In the genomic region with DNA sequence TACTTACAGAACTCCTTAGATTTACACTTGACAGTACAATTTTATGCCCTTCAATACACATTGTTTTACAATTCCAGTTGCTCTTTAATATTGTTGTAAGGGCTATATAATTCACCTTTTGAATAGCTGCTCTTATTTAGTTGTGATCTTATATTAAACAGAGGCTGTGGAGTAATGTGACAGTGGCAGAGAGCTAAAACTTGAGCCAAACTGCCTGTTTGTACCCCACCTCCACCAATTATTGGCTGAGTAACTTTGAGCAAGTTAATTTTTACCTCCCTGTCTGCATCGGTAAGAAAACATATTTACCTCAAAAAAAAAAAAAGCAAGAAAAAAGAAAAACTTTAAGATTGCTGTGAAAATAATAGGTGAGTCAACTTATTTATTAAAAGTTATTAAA, we compare ENCODE assay signal across 11 cellular contexts. TPM values are rescaled to one million over a fixed set of nuclear protein-coding genes. Genes with fewer than 3 reads are reported as not detected.
DNase-seq lines count a peak whose midpoint lies in the region; ATAC-seq and TF ChIP-seq lines count a peak whose summit lies in the region.
"Had no signal": no experiment of that assay in that cellular context is flagged by ENCODE, and none has a peak within 500 bp of the region (broad histone marks: within the 10 kb centered on the region; RNA-seq: fewer than 3 reads in every experiment).

No MANE protein-coding gene starts in this region.

- H3K79me2 ChIP-seq in neural cell (replicated peaks; ENCODE audit: insufficient read depth, low read length): peaks cover 63% of the 10 kb centered on the region

- H3K4me1 Mint-ChIP-seq in CD8-positive, alpha-beta T cell (ENCODE audit: low read depth): peaks cover 66% of the 10 kb centered on the region
- H3K4me1 Mint-ChIP-seq in effector memory CD8-positive, alpha-beta T cell (ENCODE audit: low read depth in 2 of 2): peaks cover 26 to 44% of the 10 kb centered on the region in 2 donors

- H3K9me3 ChIP-seq in CD8-positive, alpha-beta T cell (ENCODE audit: low read length): no peaks in the 10 kb centered on the region
- no peaks in the 10 kb centered on the region for H3K9me3 ChIP-seq in neural cell (ENCODE audit: low read length)

- H3K9ac ChIP-seq in neural cell (ENCODE audit: low read length): peak overlapping the region; percentile 95

- no peaks in the 10 kb centered on the region for H3K27me3 Mint-ChIP-seq in CD8-positive, alpha-beta T cell (ENCODE audit: low read depth)
- H3K27me3 Mint-ChIP-seq in effector memory CD8-positive, alpha-beta T cell: no peaks in the 10 kb centered on the region

- H3K4me2 ChIP-seq in neural cell (ENCODE audit: low read length): peak overlapping the region; percentile 91

- TF ChIP-seq POLR2A in NB4 (IDR thresholded peaks at IDR 0.05; ENCODE audit: extremely low read depth, insufficient read length): no peak

- POLR2A ChIA-PET in CD8-positive, alpha-beta T cell (lab: Charles Lee): interaction anchor here (2.2 to 4.7 kb wide), 4 partner anchors 9 to 205 kb away, joined by 9 to 36 read pairs (median 24); a partner anchor contains a TSS
- POLR2A ChIA-PET in RWPE1 (lab: Yijun Ruan, JAX; ENCODE audit: low non-redundant PET): no interaction called here

- H3K4me3 ChIP-seq in CD8-positive, alpha-beta T cell (ENCODE audit: low read depth, low read length): no peak overlapping the region
- H3K4me3 ChIP-seq in NB4 (ENCODE audit: low read depth, low read length): peak overlapping the region; percentile 91
- peak overlapping the region; percentile 88 for H3K4me3 ChIP-seq in neural cell (ENCODE audit: low read length)

- DNase-seq in CD8-positive, alpha-beta T cell: no peak
- DNase-seq in NB4 (ENCODE audit: low read depth): no peak
- no peak for DNase-seq in effector memory CD8-positive, alpha-beta T cell
- DNase-seq in RWPE1 (ENCODE audit: low spot score): no peak
- no peak for DNase-seq in dedifferentiated amniotic fluid mesenchymal stem cell (ENCODE audit: extremely low spot score)
- no peak for DNase-seq in COR-L47 (lab: John Stamatoyannopoulos, UW)
- DNase-seq in GOT3 (lab: John Stamatoyannopoulos, UW): no peak
- DNase-seq: effector CD8-positive, alpha-beta T cell; NCI-H1048 had no signal

- intact Hi-C loops in CD8-positive, alpha-beta T cell (cut with DNase I, micrococcal nuclease): loop anchor here (2.0 to 10.0 kb wide), 4 partner anchors 33 to 937 kb away; a partner anchor contains a TSS

- H3K27ac ChIP-seq in CD8-positive, alpha-beta T cell (ENCODE audit: low read depth, low read length): no peak overlapping the region
- H3K27ac ChIP-seq in neural cell (ENCODE audit: low read length) (no peak overlapping the region), RWPE1 (no peak overlapping the region)

- no peaks in the 10 kb centered on the region for H3K9me2 ChIP-seq in neural cell (ENCODE audit: insufficient read depth, low read length)

- peaks cover 7% of the 10 kb centered on the region for H3F3A ChIP-seq in neural cell (ENCODE audit: insufficient read depth, low read length, poor library complexity, severe bottlenecking)

- peak overlapping the region; percentile 99 for H3K27ac Mint-ChIP-seq in CD8-positive, alpha-beta T cell
- H3K27ac Mint-ChIP-seq in effector memory CD8-positive, alpha-beta T cell: peak overlapping the region; percentile 99 to 100

- ATAC-seq in CD8-positive, alpha-beta T cell: no peak
- no peak for ATAC-seq in effector memory CD8-positive, alpha-beta T cell (replicated peaks)

- no peak for TF ChIP-seq RAD21 in neural cell (conservative IDR thresholded peaks at IDR 0.05)

- H2AFZ ChIP-seq in neural cell (ENCODE audit: low read depth, low read length): no peak overlapping the region

- H4K20me1 ChIP-seq in neural cell (ENCODE audit: insufficient read depth): peaks cover 4% of the 10 kb centered on the region

- H3K36me3 ChIP-seq in CD8-positive, alpha-beta T cell (ENCODE audit: insufficient read depth, low read length): no peaks in the 10 kb centered on the region
- no peaks in the 10 kb centered on the region for H3K36me3 ChIP-seq in neural cell (ENCODE audit: insufficient read depth, low read length)

- H3K27me3 ChIP-seq in CD8-positive, alpha-beta T cell (ENCODE audit: insufficient read depth, low read length): no peaks in the 10 kb centered on the region
- no peaks in the 10 kb centered on the region for H3K27me3 ChIP-seq in neural cell (ENCODE audit: insufficient read depth, low read depth, low read length)

- no peak for TF ChIP-seq CTCF in CD8-positive, alpha-beta T cell (IDR thresholded peaks at IDR 0.05)
- no peak for TF ChIP-seq CTCF in NB4 (IDR thresholded peaks at IDR 0.05; ENCODE audit: low read depth, low read length)
- TF ChIP-seq CTCF in neural cell (IDR thresholded peaks at IDR 0.05; ENCODE audit: poor library complexity, severe bottlenecking): no peak
- TF ChIP-seq CTCF in RWPE1 (conservative IDR thresholded peaks at IDR 0.05; ENCODE audit: low read depth): no peak

- TF ChIP-seq EP300 in neural cell (conservative IDR thresholded peaks at IDR 0.05; ENCODE audit: poor library complexity, severe bottlenecking): no peak

- CTCF ChIA-PET in CD8-positive, alpha-beta T cell (lab: Charles Lee): interaction anchor here (0.6 to 2.1 kb wide), 2 partner anchors 26 to 105 kb away, joined by 3 to 6 read pairs; no protein-coding TSS in a partner anchor
- CTCF ChIA-PET in RWPE1 (lab: Yijun Ruan, JAX): interaction anchor here (0.8 kb wide), 1 partner anchor 103 kb away, joined by 4 read pairs; no protein-coding TSS in a partner anchor

- H3K36me3 Mint-ChIP-seq in CD8-positive, alpha-beta T cell: peaks cover 34% of the 10 kb centered on the region
- peaks cover 32% of the 10 kb centered on the region for H3K36me3 Mint-ChIP-seq in effector memory CD8-positive, alpha-beta T cell (ENCODE audit: insufficient read depth)

- peak overlapping the region; percentile 90 for H3K4me3 Mint-ChIP-seq in CD8-positive, alpha-beta T cell
- H3K4me3 Mint-ChIP-seq in effector memory CD8-positive, alpha-beta T cell: peak overlapping the region; percentile 96 to 99

- H3K9me3 Mint-ChIP-seq in CD8-positive, alpha-beta T cell: no peaks in the 10 kb centered on the region
- H3K9me3 Mint-ChIP-seq in effector memory CD8-positive, alpha-beta T cell: no peaks in the 10 kb centered on the region

- peaks cover 42% of the 10 kb centered on the region for H3K4me1 ChIP-seq in CD8-positive, alpha-beta T cell (ENCODE audit: insufficient read depth, low read length)

TF ChIP-seq in neural cell, 6 proteins besides CTCF, POLR2A, EP300 and RAD21:
- TF ChIP-seq SMC3 (conservative IDR thresholded peaks at IDR 0.05; ENCODE audit: poor library complexity): no peak
- TF ChIP-seq POLR2AphosphoS5 (IDR thresholded peaks at IDR 0.05): no peak
- TF ChIP-seq MXI1 (conservative IDR thresholded peaks at IDR 0.05; ENCODE audit: poor library complexity, severe bottlenecking): no peak
- no peak for TF ChIP-seq EZH2 (IDR thresholded peaks at IDR 0.05; ENCODE audit: borderline replicate concordance, insufficient read depth, low read length, poor library complexity, severe bottlenecking)
- TF ChIP-seq TAF1 (IDR thresholded peaks at IDR 0.05; ENCODE audit: low read depth): no peak
- TF ChIP-seq, protein P1, sequence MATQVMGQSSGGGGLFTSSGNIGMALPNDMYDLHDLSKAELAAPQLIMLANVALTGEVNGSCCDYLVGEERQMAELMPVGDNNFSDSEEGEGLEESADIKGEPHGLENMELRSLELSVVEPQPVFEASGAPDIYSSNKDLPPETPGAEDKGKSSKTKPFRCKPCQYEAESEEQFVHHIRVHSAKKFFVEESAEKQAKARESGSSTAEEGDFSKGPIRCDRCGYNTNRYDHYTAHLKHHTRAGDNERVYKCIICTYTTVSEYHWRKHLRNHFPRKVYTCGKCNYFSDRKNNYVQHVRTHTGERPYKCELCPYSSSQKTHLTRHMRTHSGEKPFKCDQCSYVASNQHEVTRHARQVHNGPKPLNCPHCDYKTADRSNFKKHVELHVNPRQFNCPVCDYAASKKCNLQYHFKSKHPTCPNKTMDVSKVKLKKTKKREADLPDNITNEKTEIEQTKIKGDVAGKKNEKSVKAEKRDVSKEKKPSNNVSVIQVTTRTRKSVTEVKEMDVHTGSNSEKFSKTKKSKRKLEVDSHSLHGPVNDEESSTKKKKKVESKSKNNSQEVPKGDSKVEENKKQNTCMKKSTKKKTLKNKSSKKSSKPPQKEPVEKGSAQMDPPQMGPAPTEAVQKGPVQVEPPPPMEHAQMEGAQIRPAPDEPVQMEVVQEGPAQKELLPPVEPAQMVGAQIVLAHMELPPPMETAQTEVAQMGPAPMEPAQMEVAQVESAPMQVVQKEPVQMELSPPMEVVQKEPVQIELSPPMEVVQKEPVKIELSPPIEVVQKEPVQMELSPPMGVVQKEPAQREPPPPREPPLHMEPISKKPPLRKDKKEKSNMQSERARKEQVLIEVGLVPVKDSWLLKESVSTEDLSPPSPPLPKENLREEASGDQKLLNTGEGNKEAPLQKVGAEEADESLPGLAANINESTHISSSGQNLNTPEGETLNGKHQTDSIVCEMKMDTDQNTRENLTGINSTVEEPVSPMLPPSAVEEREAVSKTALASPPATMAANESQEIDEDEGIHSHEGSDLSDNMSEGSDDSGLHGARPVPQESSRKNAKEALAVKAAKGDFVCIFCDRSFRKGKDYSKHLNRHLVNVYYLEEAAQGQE (IDR thresholded peaks at IDR 0.05; ENCODE audit: borderline replicate concordance): no peak

RNA-seq across cellular contexts. Expression of a gene that starts 1.6 kb away (rescaled TPM):
- total RNA-seq in CD8-positive, alpha-beta T cell: 100 to 1,000 TPM; 115 TPM
- 41.1 and 41.9 TPM in 2 replicates for polyA plus RNA-seq in neural cell
- 85.2 and 91.9 TPM in 2 replicates for polyA minus RNA-seq in neural cell

RNA-seq across cellular contexts. Expression of a gene that starts 56.9 kb away (rescaled TPM):
- not detected for total RNA-seq in CD8-positive, alpha-beta T cell
- not detected in 2 replicates for polyA plus RNA-seq in neural cell
- polyA minus RNA-seq in neural cell: not detected in 2 replicates
- total RNA-seq: T-helper 1 cell treated with Interleukin-12 subunit alpha and Interleukin-12 subunit beta and Interleukin-4 antibody, amounts not matched to agents 30 ng/mL and 1 ng/mL, for 36 hours had no signal
